ENCODE assay signal across 1 cellular context in genomic region chrX:49075347-49075746, GRCh38.
TF ChIP-seq lines count a peak whose summit lies in the region.

No MANE protein-coding gene starts in this region.

TF ChIP-seq in K562, 482 proteins besides CTCF, POLR2A, EP300 and RAD21:
- no peak for TF ChIP-seq POLR3A (IDR thresholded peaks at IDR 0.05; ENCODE audit: borderline replicate concordance, extremely low read depth, insufficient read depth, insufficient read length)
- no peak for TF ChIP-seq HLTF (IDR thresholded peaks at IDR 0.05)
- TF ChIP-seq DMBX1 (CRISPR knock-in tag; IDR thresholded peaks at IDR 0.05; ENCODE audit: borderline replicate concordance): no peak
- TF ChIP-seq RBM17 (IDR thresholded peaks at IDR 0.05; ENCODE audit: borderline replicate concordance, low read depth, low read length): no peak
- no peak for TF ChIP-seq IRF2 (CRISPR knock-in tag; IDR thresholded peaks at IDR 0.05)
- no peak for TF ChIP-seq RAD51 (IDR thresholded peaks at IDR 0.05; ENCODE audit: borderline replicate concordance, low read depth)
- no peak for TF ChIP-seq FUS (optimal IDR thresholded peaks at IDR 0.05; ENCODE audit: low read depth, low read length)
- no peak for TF ChIP-seq ZNF639 (CRISPR knock-in tag; conservative IDR thresholded peaks at IDR 0.05 in 1 of 2, IDR thresholded peaks at IDR 0.05 in 1 of 2)
- no peak for TF ChIP-seq BRCA1 (IDR thresholded peaks at IDR 0.05)
- no peak for TF ChIP-seq BRCA1 (CRISPR knock-in tag; IDR thresholded peaks at IDR 0.05)
- no peak for TF ChIP-seq HDGF (IDR thresholded peaks at IDR 0.05)
- TF ChIP-seq RFX1 (IDR thresholded peaks at IDR 0.05): no peak
- no peak for TF ChIP-seq TBL1XR1 (IDR thresholded peaks at IDR 0.05; ENCODE audit: low read length in 2 of 2)
- TF ChIP-seq SUPT5H (IDR thresholded peaks at IDR 0.05): no peak
- TF ChIP-seq CTCFL (IDR thresholded peaks at IDR 0.05; ENCODE audit: borderline replicate concordance, insufficient read depth, low read depth, low read length, poor library complexity, severe bottlenecking): no peak
